Comparison of ENCODE assay signal across 9 cellular contexts in genomic region chr1:869499-870244, GRCh38. TPM values are rescaled to one million over a fixed set of nuclear protein-coding genes. Genes with fewer than 3 reads are reported as not detected.
DNase-seq lines count a peak whose midpoint lies in the region; ATAC-seq and TF ChIP-seq lines count a peak whose summit lies in the region.
"Had no signal": no experiment of that assay in that cellular context is flagged by ENCODE, and none has a peak within 500 bp of the region (broad histone marks: within the 10 kb centered on the region; RNA-seq: fewer than 3 reads in every experiment).

No MANE protein-coding gene starts in this region.

- H3K9ac ChIP-seq in IMR-90 (ENCODE audit: low read depth, low read length) (no peak overlapping the region), SU-DHL-6 (ENCODE audit: low read length) (no peak overlapping the region)

- no peaks in the 10 kb centered on the region for H3K9me2 ChIP-seq in SU-DHL-6 (replicated peaks; ENCODE audit: insufficient read depth, low read length)

- H3K27me3 ChIP-seq in IMR-90 (ENCODE audit: control insufficient read depth, insufficient read depth, low read length) (peaks cover 36% of the 10 kb centered on the region), SU-DHL-6 (ENCODE audit: low read length) (no peaks in the 10 kb centered on the region), aorta (ENCODE audit: control insufficient read depth in 1 of 2, insufficient read depth in 2 of 2, low read length in 1 of 2) (no peaks in the 10 kb centered on the region)

- dilution Hi-C loops in IMR-90 (cut with HindIII; ENCODE audit: low sequenced_read_pairs, unreplicated experiment) = no loop called here

- 14% methylated on average over 13 of the region's 55 CpGs; no CpG with 5 or more reads in 1 of the 2 experiments for WGBS in IMR-90 (ENCODE audit: extremely low coverage in 2 of 2, insufficient read length in 1 of 2), 2 experiments
- 14 to 18% methylated on average over 46 to 55 of the region's 55 CpGs for WGBS in aorta, 2 donors

- H3K4me3 ChIP-seq in IMR-90 (ENCODE audit: insufficient read depth, low read depth, low read length) = no peak overlapping the region
- H3K4me3 ChIP-seq in SU-DHL-6 (ENCODE audit: insufficient read depth, low read length, poor library complexity, severe bottlenecking) = no peak overlapping the region
- no peak overlapping the region for H3K4me3 ChIP-seq in aorta (ENCODE audit: low read length in 2 of 2)

- H3K9me3 Mint-ChIP-seq in Calu3 (ENCODE audit: low read depth, unreplicated experiment) = no peaks in the 10 kb centered on the region
- no peaks in the 10 kb centered on the region for H3K9me3 Mint-ChIP-seq in activated naive CD4-positive, alpha-beta T cell treated with anti-CD3 and anti-CD28 coated beads, Interleukin-2, amount 10 ng/mL, durations not matched to agents 7 days and 5 days
- H3K9me3 Mint-ChIP-seq: activated naive CD4-positive, alpha-beta T cell treated with anti-CD3 and anti-CD28 coated beads, Interleukin-2, amount 50 U/mL, for 24 hours had no signal

- H2BK120ac ChIP-seq in IMR-90 (ENCODE audit: low read depth, low read length) = no peak overlapping the region

- CTCF ChIA-PET in Calu3 (lab: Charles Lee) (no interaction called here), IMR-90 (lab: Yijun Ruan, JAX) (interaction anchor here (0.9 to 1.3 kb wide), 3 partner anchors 11 to 135 kb away, joined by 3 to 5 read pairs (median 3); no protein-coding TSS in a partner anchor)
- CTCF ChIA-PET in activated naive CD4-positive, alpha-beta T cell treated with anti-CD3 and anti-CD28 coated beads, Interleukin-2, amount 10 ng/mL, durations not matched to agents 7 days and 5 days (lab: Charles Lee) = interaction anchor here (0.6 to 1.0 kb wide), 6 partner anchors 11 to 132 kb away, joined by 3 to 5 read pairs (median 3); partner anchors contain the start of gene PLEKHN1

- H2BK20ac ChIP-seq in IMR-90 (ENCODE audit: low read depth, low read length) = no peak overlapping the region

- H3K36me3 ChIP-seq in IMR-90 (ENCODE audit: control insufficient read depth, insufficient read depth, low read length) = no peaks in the 10 kb centered on the region
- H3K36me3 ChIP-seq in SU-DHL-6 (ENCODE audit: low read length) = no peaks in the 10 kb centered on the region
- H3K36me3 ChIP-seq in aorta (ENCODE audit: control insufficient read depth in 1 of 2, insufficient read depth in 2 of 2, low read length in 1 of 2) = no peaks in the 10 kb centered on the region

- H3K4me3 Mint-ChIP-seq in Calu3 (ENCODE audit: low read depth, unreplicated experiment) = no peak overlapping the region
- no peak overlapping the region for H3K4me3 Mint-ChIP-seq in activated naive CD4-positive, alpha-beta T cell treated with anti-CD3 and anti-CD28 coated beads, Interleukin-2, amount 10 ng/mL, durations not matched to agents 7 days and 5 days

- TF ChIP-seq CTCF in Calu3 (IDR thresholded peaks at IDR 0.05; ENCODE audit: unreplicated experiment) (peak; percentile 76), IMR-90 (conservative IDR thresholded peaks at IDR 0.05; ENCODE audit: low read depth, low read length) (peak; percentile 71), SU-DHL-6 (IDR thresholded peaks at IDR 0.05; ENCODE audit: insufficient read depth, low read length, poor library complexity, severe bottlenecking) (peak; percentile 64)

- TF ChIP-seq RAD21 in IMR-90 (IDR thresholded peaks at IDR 0.05; ENCODE audit: low read length) = peak; percentile 56

- DNase-seq in Calu3 (peak; percentile 80), IMR-90 (peak; percentile 7), Right ventricle myocardium superior (peak; percentile 86), putamen (ENCODE audit: low spot score) (peak; percentile 52), aorta (peak; percentile 79 to 89)
- peak; percentile 88 for DNase-seq in activated naive CD4-positive, alpha-beta T cell treated with anti-CD3 and anti-CD28 coated beads, Interleukin-2, amount 10 ng/mL, durations not matched to agents 7 days and 5 days

- in situ Hi-C loops in IMR-90 (cut with MboI; ENCODE audit: low sequenced_read_pairs) = no loop called here

- BruUV-seq in Calu3 (replicated peaks; lab: Mats Ljungman, UMichigan) = no TSS peak
- BruUV-seq in IMR-90 (replicated peaks; lab: Mats Ljungman, UMichigan) = no TSS peak

- H3K23ac ChIP-seq in IMR-90 (ENCODE audit: low read depth, low read length) = no peak overlapping the region

- TF ChIP-seq POLR2A in IMR-90 (IDR thresholded peaks at IDR 0.05; ENCODE audit: low read depth, low read length) = no peak

- H2BK15ac ChIP-seq in IMR-90 (ENCODE audit: low read depth, low read length) = no peak overlapping the region

- peak; percentile 95 for ATAC-seq in IMR-90 (ENCODE audit: low read depth)
- peak; percentile 86 for ATAC-seq in Right ventricle myocardium superior (ENCODE audit: poor library complexity)
- no peak for ATAC-seq in aorta (ENCODE audit: low FRiP score)
- no peak for ATAC-seq in HG03139 (IDR thresholded peaks at IDR 0.05; ENCODE audit: unreplicated experiment)

- no peak overlapping the region for H4K8ac ChIP-seq in IMR-90 (ENCODE audit: low read depth in 2 of 2, low read length in 2 of 2)

- intact Hi-C loops in Calu3 (cut with micrococcal nuclease; ENCODE audit: unreplicated experiment) (no loop called here), IMR-90 (cut with micrococcal nuclease) (no loop called here), Right ventricle myocardium superior (cut with DNase I) (no loop called here), aorta (cut with DNase I) (no loop called here)

- H2AFZ ChIP-seq in IMR-90 (replicated peaks; ENCODE audit: low read length, poor library complexity) (peak overlapping the region; percentile 76), SU-DHL-6 (ENCODE audit: low read depth, low read length, severe bottlenecking) (peak overlapping the region; percentile 38)

- peaks cover 3% of the 10 kb centered on the region; the same call in 1 of the 2 replicates for H3K9me1 ChIP-seq in IMR-90 (ENCODE audit: insufficient read depth, low read length)

- H3K4me1 Mint-ChIP-seq in Calu3 (ENCODE audit: low read depth, unreplicated experiment) = peaks cover 8% of the 10 kb centered on the region
- peaks cover 10% of the 10 kb centered on the region for H3K4me1 Mint-ChIP-seq in activated naive CD4-positive, alpha-beta T cell treated with anti-CD3 and anti-CD28 coated beads, Interleukin-2, amount 10 ng/mL, durations not matched to agents 7 days and 5 days

- H3K79me2 ChIP-seq in SU-DHL-6 (ENCODE audit: insufficient read depth, low read length) = no peaks in the 10 kb centered on the region

- H3K4me2 ChIP-seq in IMR-90 (ENCODE audit: low read depth, low read length) (peak overlapping the region; percentile 59), SU-DHL-6 (ENCODE audit: low read depth, low read length, poor library complexity, severe bottlenecking) (peak overlapping the region; percentile 44)

- H3F3A ChIP-seq in SU-DHL-6 (ENCODE audit: insufficient read depth) = no peaks in the 10 kb centered on the region

- H4K20me1 ChIP-seq in IMR-90 (ENCODE audit: insufficient read depth, low read length) = no peaks in the 10 kb centered on the region
- no peaks in the 10 kb centered on the region for H4K20me1 ChIP-seq in SU-DHL-6 (ENCODE audit: low read depth, low read length)

- H4K5ac ChIP-seq in IMR-90 (ENCODE audit: low read depth, low read length) = no peak overlapping the region

- H2AK9ac ChIP-seq in IMR-90 (replicated peaks; ENCODE audit: low read depth, low read length, poor library complexity) = no peak overlapping the region

- no peaks in the 10 kb centered on the region for H3K4me1 ChIP-seq in IMR-90 (ENCODE audit: control insufficient read depth, insufficient read depth, low read length)
- H3K4me1 ChIP-seq in aorta (ENCODE audit: control insufficient read depth in 1 of 2, insufficient read depth in 2 of 2, low read length in 2 of 2) = no peaks in the 10 kb centered on the region

- H3K27me3 Mint-ChIP-seq in Calu3 (ENCODE audit: unreplicated experiment) = peaks cover 56% of the 10 kb centered on the region
- H3K27me3 Mint-ChIP-seq in activated naive CD4-positive, alpha-beta T cell treated with anti-CD3 and anti-CD28 coated beads, Interleukin-2, amount 10 ng/mL, durations not matched to agents 7 days and 5 days = peaks cover 49% of the 10 kb centered on the region
- H3K27me3 Mint-ChIP-seq: activated naive CD4-positive, alpha-beta T cell treated with anti-CD3 and anti-CD28 coated beads, Interleukin-2, amount 50 U/mL, for 24 hours had no signal

- no peak overlapping the region for H3K27ac Mint-ChIP-seq in Calu3 (ENCODE audit: unreplicated experiment)
- no peak overlapping the region for H3K27ac Mint-ChIP-seq in activated naive CD4-positive, alpha-beta T cell treated with anti-CD3 and anti-CD28 coated beads, Interleukin-2, amount 10 ng/mL, durations not matched to agents 7 days and 5 days
- H3K27ac Mint-ChIP-seq: activated naive CD4-positive, alpha-beta T cell treated with anti-CD3 and anti-CD28 coated beads, Interleukin-2, amount 50 U/mL, for 24 hours had no signal

- H4K91ac ChIP-seq in IMR-90 (ENCODE audit: insufficient read depth, low read depth, low read length) = no peak overlapping the region

- peaks cover 6% of the 10 kb centered on the region for H3K36me3 Mint-ChIP-seq in Calu3 (ENCODE audit: insufficient read depth, unreplicated experiment)
- no peaks in the 10 kb centered on the region for H3K36me3 Mint-ChIP-seq in activated naive CD4-positive, alpha-beta T cell treated with anti-CD3 and anti-CD28 coated beads, Interleukin-2, amount 10 ng/mL, durations not matched to agents 7 days and 5 days
- H3K36me3 Mint-ChIP-seq: activated naive CD4-positive, alpha-beta T cell treated with anti-CD3 and anti-CD28 coated beads, Interleukin-2, amount 50 U/mL, for 24 hours had no signal

- POLR2A ChIA-PET in IMR-90 (lab: Charles Lee; ENCODE audit: unreplicated experiment) = interaction anchor here (0.6 kb wide), 1 partner anchor 35 kb away, joined by 4 read pairs; no protein-coding TSS in a partner anchor

- no peak overlapping the region for H3K56ac ChIP-seq in IMR-90 (ENCODE audit: extremely low read depth, insufficient read depth, low read length)

- H3K14ac ChIP-seq in IMR-90 (replicated peaks; ENCODE audit: low read depth, low read length) = no peak overlapping the region

- H3K79me1 ChIP-seq in IMR-90 (ENCODE audit: low read depth in 1 of 2, low read length in 2 of 2) = no peaks in the 10 kb centered on the region

- H3K27ac ChIP-seq in IMR-90 (ENCODE audit: insufficient read depth, low read length) (no peak overlapping the region), SU-DHL-6 (ENCODE audit: low read depth, low read length) (no peak overlapping the region), aorta (ENCODE audit: low read depth in 1 of 2, low read length in 2 of 2) (no peak overlapping the region)

- no peak overlapping the region for H3K18ac ChIP-seq in IMR-90 (ENCODE audit: low read depth, low read length)

- no peak overlapping the region for H3K4ac ChIP-seq in IMR-90 (ENCODE audit: low read depth, low read length)

- H2AK5ac ChIP-seq in IMR-90 (ENCODE audit: low read depth, low read length) = no peak overlapping the region

- no peaks in the 10 kb centered on the region for H3K9me3 ChIP-seq in IMR-90 (ENCODE audit: control insufficient read depth, insufficient read depth, low read length)
- no peaks in the 10 kb centered on the region for H3K9me3 ChIP-seq in SU-DHL-6 (ENCODE audit: insufficient read depth, low read length)
- no peaks in the 10 kb centered on the region for H3K9me3 ChIP-seq in aorta (ENCODE audit: control insufficient read depth, low read length)

- H2BK5ac ChIP-seq in IMR-90 (ENCODE audit: low read depth, low read length, poor library complexity, severe bottlenecking) = no peak overlapping the region

RNA-seq across cellular contexts. Expression of gene SAMD11, which starts 54.1 kb away (rescaled TPM):
- total RNA-seq in Calu3 (2022) = 0.27 and 0.54 TPM in 2 replicates
- 5.9 and 6.9 TPM in 2 replicates for total RNA-seq in IMR-90 (2012; rRNA removed)
- 22.9 and 31.9 TPM in 2 replicates for polyA plus RNA-seq in IMR-90 (2012; rRNA removed)
- polyA plus RNA-seq in IMR-90 (2012; cell fraction: cytosol; rRNA removed) = 7.3 and 10.5 TPM in 2 replicates
- polyA plus RNA-seq in IMR-90 (2012; cell fraction: nucleus; rRNA removed; ENCODE audit: low replicate concordance) = 30.0 and 141 TPM in 2 replicates
- 1.5 TPM for total RNA-seq in Right ventricle myocardium superior
- 10 to 100 TPM; 30.1 to 44.3 TPM for total RNA-seq in aorta
- 1 to 10 TPM; 2.6 to 7.2 TPM for polyA plus RNA-seq in aorta

Comparison
In these comparisons a context has a peak if more than half of its experiments do, and no peak if none do; other contexts are left out.
1. DNase-seq: peak in every context shown above with its lines; median percentile 88 in activated naive CD4-positive, alpha-beta T cell treated with anti-CD3 and anti-CD28 coated beads, Interleukin-2, amount 10 ng/mL, durations not matched to agents 7 days and 5 days; 86 in Right ventricle myocardium superior; 84 in aorta; 80 in Calu3; 52 in putamen; 7 in IMR-90.
2. ATAC-seq: peak in IMR-90 (single experiment) and Right ventricle myocardium superior (single experiment); none in aorta (single experiment) and HG03139 (single experiment).
3. Peak in every context shown above with its lines, with median percentiles within 50 percentile points of each other: CTCF ChIP-seq.